11 cellular contexts compared by ENCODE assay signal in genomic region chr21:36149788-36150187, GRCh38. TPM values are rescaled to one million over a fixed set of nuclear protein-coding genes. Genes with fewer than 3 reads are reported as not detected.
A peak's percentile ranks its signal among the peaks of the same experiment; 100 is the strongest.
DNase-seq lines count a peak whose midpoint lies in the region; ATAC-seq, FAIRE-seq and TF ChIP-seq lines count a peak whose summit lies in the region.
"Had no signal": no experiment of that assay in that cellular context is flagged by ENCODE, and none has a peak within 500 bp of the region (broad histone marks: within the 10 kb centered on the region; RNA-seq: fewer than 3 reads in every experiment).

No MANE protein-coding gene starts in this region.

- intact Hi-C loops in activated CD8-positive, alpha-beta T cell treated with anti-CD3 and anti-CD28 coated beads for 36 hours (cut with micrococcal nuclease): loop anchor here (5.0 kb wide), 1 partner anchor 178 kb away; no protein-coding TSS in a partner anchor
- intact Hi-C loops in HepG2 (cut with micrococcal nuclease; ENCODE audit: unreplicated experiment): no loop called here
- intact Hi-C loops in stomach (cut with DNase I; ENCODE audit: low total_unique reads): loop anchor here (10.0 kb wide), 2 partner anchors 55 to 185 kb away; no protein-coding TSS in a partner anchor

- 0% methylated on average over 1 of the region's 4 CpGs for WGBS in HepG2 (ENCODE audit: low lambda C conversion rate)
- WGBS in stomach, 5 donors: 87 to 93% (median 89%) methylated on average over 4 of the region's 4 CpGs

- H3K27ac ChIP-seq in HepG2 (ENCODE audit: extremely low read length, insufficient read depth, low read length) (peak overlapping the region; percentile 45), stomach (peak overlapping the region in 3 of 5 donors; percentile 57 to 74 (median 62)), SJCRH30 (no peak overlapping the region)

- ATAC-seq in activated CD8-positive, alpha-beta T cell treated with anti-CD3 and anti-CD28 coated beads for 36 hours: no peak
- peak; percentile 48 for ATAC-seq in HepG2
- no peak for ATAC-seq in GM21619 (IDR thresholded peaks at IDR 0.05; ENCODE audit: unreplicated experiment)

- H3K4me1 ChIP-seq in HepG2 (ENCODE audit: insufficient read depth, low read length): peaks cover 19% of the 10 kb centered on the region
- peaks cover 10 to 23% (median 13%) of the 10 kb centered on the region in 4 donors for H3K4me1 ChIP-seq in stomach
- peaks cover 8% of the 10 kb centered on the region for H3K4me1 ChIP-seq in SJCRH30

- FAIRE-seq in HepG2 (lab: Jason Lieb, UNC): no peak

- H3K4me3 Mint-ChIP-seq in activated T-cell treated with anti-CD3 and anti-CD28 coated beads, Interleukin-2, amount 50 U/mL, for 24 hours: no peak overlapping the region
- H3K4me3 Mint-ChIP-seq in activated CD8-positive, alpha-beta T cell treated with anti-CD3 and anti-CD28 coated beads for 36 hours: no peak overlapping the region

- TF ChIP-seq POLR2A in HepG2 (IDR thresholded peaks at IDR 0.05; ENCODE audit: insufficient read depth in 1 of 2, low read depth in 2 of 2, low read length in 2 of 2) (no peak), stomach (IDR thresholded peaks at IDR 0.05) (no peak)

- DNase-seq in activated T-cell treated with anti-CD3 and anti-CD28 coated beads, Interleukin-2, amount 50 U/mL, for 24 hours: no peak
- DNase-seq in activated T-cell treated with anti-CD3 and anti-CD28 coated beads for 4 hours: no peak
- DNase-seq in activated CD8-positive, alpha-beta T cell treated with anti-CD3 and anti-CD28 coated beads for 36 hours: no peak
- DNase-seq in HepG2 (ENCODE audit: low spot score): no peak
- no peak for DNase-seq in stomach
- DNase-seq in activated CD4-positive, CD25-positive, alpha-beta regulatory T cell treated with anti-CD3 and anti-CD28 coated beads, Interleukin-2, amount 50 U/mL, for 72 hours: no peak
- no peak for DNase-seq in SJCRH30
- DNase-seq: cortex of kidney had no signal

- in situ Hi-C loops in HepG2 (cut with HindIII; ENCODE audit: extremely low pct_ligation_motif_present, low pct_unique_long_range_greater_than_20kb): loop anchor here (5.0 kb wide), 1 partner anchor 183 kb away; no protein-coding TSS in a partner anchor

- TF ChIP-seq EP300 in HepG2 (IDR thresholded peaks at IDR 0.05; ENCODE audit: low read depth in 2 of 2, low read length in 2 of 2) (no peak), HepG2 (CRISPR knock-in tag; IDR thresholded peaks at IDR 0.05; ENCODE audit: borderline replicate concordance) (no peak), stomach (IDR thresholded peaks at IDR 0.05) (no peak)

- H3K27me3 ChIP-seq in HepG2 (ENCODE audit: control insufficient read depth in 1 of 2, insufficient read depth in 2 of 2, low read length in 2 of 2) (no peaks in the 10 kb centered on the region), stomach (no peaks in the 10 kb centered on the region), SJCRH30 (no peaks in the 10 kb centered on the region)

- H3K4me3 ChIP-seq in HepG2 (replicated peaks in 1 of 3; ENCODE audit: insufficient read depth in 1 of 3, low read depth in 2 of 3, low read length in 3 of 3) (no peak overlapping the region), stomach (no peak overlapping the region), SJCRH30 (no peak overlapping the region)

- no peaks in the 10 kb centered on the region for H3K79me2 ChIP-seq in HepG2 (ENCODE audit: insufficient read depth, low read length)

- CTCF ChIA-PET in activated CD8-positive, alpha-beta T cell treated with anti-CD3 and anti-CD28 coated beads for 36 hours (lab: Charles Lee): interaction anchor here (1.0 to 5.4 kb wide), 4 partner anchors 9 to 59 kb away, joined by 3 to 54 read pairs (median 6); no protein-coding TSS in a partner anchor
- CTCF ChIA-PET in HepG2 (lab: Yijun Ruan, JAX; ENCODE audit: low intra/inter-chr PET ratio, low total read pairs): interaction anchor here (1.3 kb wide), 1 partner anchor 60 kb away, joined by 4 read pairs; no protein-coding TSS in a partner anchor

- H3K9me3 Mint-ChIP-seq in activated T-cell treated with anti-CD3 and anti-CD28 coated beads, Interleukin-2, amount 50 U/mL, for 24 hours: no peaks in the 10 kb centered on the region
- no peaks in the 10 kb centered on the region for H3K9me3 Mint-ChIP-seq in activated CD8-positive, alpha-beta T cell treated with anti-CD3 and anti-CD28 coated beads for 36 hours

- peak overlapping the region; percentile 53 for H3K4me2 ChIP-seq in HepG2 (ENCODE audit: low read depth, low read length)

- TF ChIP-seq RAD21 in HepG2 (CRISPR knock-in tag; IDR thresholded peaks at IDR 0.05): no peak

- no peaks in the 10 kb centered on the region for H3K36me3 ChIP-seq in HepG2 (replicated peaks in 1 of 2; ENCODE audit: control insufficient read depth in 1 of 2, insufficient read depth in 2 of 2, low read length in 2 of 2)
- peaks cover 0 to 18% (median 8%) of the 10 kb centered on the region in 4 donors for H3K36me3 ChIP-seq in stomach
- H3K36me3 ChIP-seq in SJCRH30: no peaks in the 10 kb centered on the region

- H3K9ac ChIP-seq in HepG2 (ENCODE audit: insufficient read depth, low read depth, low read length): no peak overlapping the region

- no peak overlapping the region for H2AFZ ChIP-seq in HepG2 (ENCODE audit: low read length)

- no peaks in the 10 kb centered on the region for H3K9me3 ChIP-seq in HepG2 (ENCODE audit: low read length)
- no peaks in the 10 kb centered on the region for H3K9me3 ChIP-seq in stomach
- H3K9me3 ChIP-seq in SJCRH30 (replicated peaks): no peaks in the 10 kb centered on the region

- H3K27me3 Mint-ChIP-seq in activated T-cell treated with anti-CD3 and anti-CD28 coated beads, Interleukin-2, amount 50 U/mL, for 24 hours: no peaks in the 10 kb centered on the region
- H3K27me3 Mint-ChIP-seq in activated CD8-positive, alpha-beta T cell treated with anti-CD3 and anti-CD28 coated beads for 36 hours: no peaks in the 10 kb centered on the region

- no TSS peak for BruUV-seq in HepG2 (replicated peaks; lab: Mats Ljungman, UMichigan)

- peak overlapping the region; percentile 84 for H3K27ac Mint-ChIP-seq in activated T-cell treated with anti-CD3 and anti-CD28 coated beads, Interleukin-2, amount 50 U/mL, for 24 hours
- peak overlapping the region; percentile 74 for H3K27ac Mint-ChIP-seq in activated CD8-positive, alpha-beta T cell treated with anti-CD3 and anti-CD28 coated beads for 36 hours

- peaks cover 22% of the 10 kb centered on the region for H3K4me1 Mint-ChIP-seq in activated T-cell treated with anti-CD3 and anti-CD28 coated beads, Interleukin-2, amount 50 U/mL, for 24 hours (ENCODE audit: low read depth)
- peaks cover 24% of the 10 kb centered on the region for H3K4me1 Mint-ChIP-seq in activated CD8-positive, alpha-beta T cell treated with anti-CD3 and anti-CD28 coated beads for 36 hours (ENCODE audit: low read depth)

- H3K36me3 Mint-ChIP-seq in activated T-cell treated with anti-CD3 and anti-CD28 coated beads, Interleukin-2, amount 50 U/mL, for 24 hours (ENCODE audit: low read depth): peaks cover 6% of the 10 kb centered on the region
- peaks cover 5% of the 10 kb centered on the region for H3K36me3 Mint-ChIP-seq in activated CD8-positive, alpha-beta T cell treated with anti-CD3 and anti-CD28 coated beads for 36 hours (ENCODE audit: low read depth)

- POLR2A ChIA-PET in activated CD8-positive, alpha-beta T cell treated with anti-CD3 and anti-CD28 coated beads for 36 hours (lab: Charles Lee): interaction anchor here (1.6 kb wide), 1 partner anchor 14 kb away, joined by 4 read pairs; no protein-coding TSS in a partner anchor
- POLR2A ChIA-PET in HepG2 (lab: Yijun Ruan, JAX): no interaction called here

- no peak for TF ChIP-seq CTCF in activated CD8-positive, alpha-beta T cell treated with anti-CD3 and anti-CD28 coated beads for 36 hours (IDR thresholded peaks at IDR 0.05)
- TF ChIP-seq CTCF in HepG2 (CRISPR knock-in tag; IDR thresholded peaks at IDR 0.05): no peak
- TF ChIP-seq CTCF in stomach (IDR thresholded peaks at IDR 0.05): no peak

- no peaks in the 10 kb centered on the region for H4K20me1 ChIP-seq in HepG2 (ENCODE audit: insufficient read depth, low read length)

RNA-seq across cellular contexts. Expression of gene DOP1B, which starts 6.8 kb away (rescaled TPM):
- total RNA-seq in activated CD8-positive, alpha-beta T cell treated with anti-CD3 and anti-CD28 coated beads for 36 hours: 10 to 100 TPM; 14.3 to 15.2 TPM
- total RNA-seq in HepG2 (2016; rRNA removed; fragmentation: Illumina TruSeq; extraction: Trizol) (2.8 and 3.0 TPM in 2 replicates), stomach (10 to 100 TPM; 33.8 to 63.2 (median 49.2) TPM)
- 2.6 and 3.3 TPM in 2 replicates for total RNA-seq in HepG2 (2016; cell fraction: cytosol; rRNA removed; fragmentation: Illumina TruSeq; extraction: Trizol; ENCODE audit: low read depth)
- 2.4 and 3.0 TPM in 2 replicates for total RNA-seq in HepG2 (2016; cell fraction: insoluble cytoplasmic fraction; rRNA removed; fragmentation: Illumina TruSeq; extraction: Trizol)
- total RNA-seq in HepG2 (2016; cell fraction: membrane; rRNA removed; fragmentation: Illumina TruSeq; extraction: Trizol): 1.3 and 1.6 TPM in 2 replicates
- 2.4 and 2.5 TPM in 2 replicates for total RNA-seq in HepG2 (2016; cell fraction: nucleus; rRNA removed; fragmentation: Illumina TruSeq; extraction: Trizol)
- polyA plus RNA-seq in HepG2 (2011; rRNA removed) (2.3 and 3.2 TPM in 2 replicates), stomach (10 to 100 TPM in 1 of 3 donors, 1 to 10 TPM in 2; 4.1 to 16.5 (median 4.6) TPM)
- 2.0 and 2.3 TPM in 2 replicates for polyA plus RNA-seq in HepG2 (2011; cell fraction: cytosol; rRNA removed)
- polyA plus RNA-seq in HepG2 (2011; cell fraction: nucleus; rRNA removed): 4.2 and 4.4 TPM in 2 replicates
- polyA plus RNA-seq in HepG2 (2012): 3.9 TPM in 2 replicates
- 0.11 and 0.18 TPM in 2 replicates for polyA plus RNA-seq in HepG2 (2016; cell fraction: cytosol; fragmentation: Illumina TruSeq; extraction: Trizol; ENCODE audit: low read depth)
- 1.6 TPM in 2 replicates for polyA plus RNA-seq in HepG2 (2016; cell fraction: insoluble cytoplasmic fraction; fragmentation: Illumina TruSeq; extraction: Trizol; ENCODE audit: low read depth)
- polyA plus RNA-seq in HepG2 (2016; cell fraction: membrane; fragmentation: Illumina TruSeq; extraction: Trizol; ENCODE audit: low read depth): 0.45 and 0.50 TPM in 2 replicates
- 3.0 and 3.5 TPM in 2 replicates for polyA plus RNA-seq in HepG2 (2016; cell fraction: nucleus; fragmentation: Illumina TruSeq; extraction: Trizol; ENCODE audit: insufficient read depth, low read depth)
- 1.9 and 6.3 TPM in 2 replicates for polyA minus RNA-seq in HepG2 (2011; rRNA and poly(A)+ RNA removed; ENCODE audit: low replicate concordance)
- 5.7 and 6.1 TPM in 2 replicates for polyA minus RNA-seq in HepG2 (2011; cell fraction: cytosol; rRNA and poly(A)+ RNA removed)
- 8.0 and 8.5 TPM in 2 replicates for polyA minus RNA-seq in HepG2 (2011; cell fraction: nucleus; rRNA and poly(A)+ RNA removed)
- total RNA-seq in SJCRH30 (2014; rRNA removed; shearing (Covaris generic)): 8.2 and 13.0 TPM in 2 replicates

RNA-seq across cellular contexts. Expression of gene CBR3, which starts 14.9 kb away (rescaled TPM):
- total RNA-seq in activated CD8-positive, alpha-beta T cell treated with anti-CD3 and anti-CD28 coated beads for 36 hours: 10 to 100 TPM; 13.5 to 14.8 TPM
- total RNA-seq in HepG2 (2016; rRNA removed; fragmentation: Illumina TruSeq; extraction: Trizol): not detected in 2 replicates
- not detected in 2 replicates for total RNA-seq in HepG2 (2016; cell fraction: cytosol; rRNA removed; fragmentation: Illumina TruSeq; extraction: Trizol; ENCODE audit: low read depth)
- total RNA-seq in HepG2 (2016; cell fraction: insoluble cytoplasmic fraction; rRNA removed; fragmentation: Illumina TruSeq; extraction: Trizol): not detected in 2 replicates
- total RNA-seq in HepG2 (2016; cell fraction: membrane; rRNA removed; fragmentation: Illumina TruSeq; extraction: Trizol): not detected in 2 replicates
- total RNA-seq in HepG2 (2016; cell fraction: nucleus; rRNA removed; fragmentation: Illumina TruSeq; extraction: Trizol): not detected in 2 replicates
- polyA plus RNA-seq in HepG2 (2011; rRNA removed): not detected in 2 replicates
- not detected in 2 replicates for polyA plus RNA-seq in HepG2 (2011; cell fraction: cytosol; rRNA removed)
- polyA plus RNA-seq in HepG2 (2011; cell fraction: nucleus; rRNA removed): 0.14 TPM in 1 of 2 replicates, not detected in the other
- polyA plus RNA-seq in HepG2 (2012): not detected in 2 replicates
- polyA plus RNA-seq in HepG2 (2016; cell fraction: cytosol; fragmentation: Illumina TruSeq; extraction: Trizol; ENCODE audit: low read depth): not detected in 2 replicates
- polyA plus RNA-seq in HepG2 (2016; cell fraction: insoluble cytoplasmic fraction; fragmentation: Illumina TruSeq; extraction: Trizol; ENCODE audit: low read depth): not detected in 2 replicates
- not detected in 2 replicates for polyA plus RNA-seq in HepG2 (2016; cell fraction: membrane; fragmentation: Illumina TruSeq; extraction: Trizol; ENCODE audit: low read depth)
- not detected in 2 replicates for polyA plus RNA-seq in HepG2 (2016; cell fraction: nucleus; fragmentation: Illumina TruSeq; extraction: Trizol; ENCODE audit: insufficient read depth, low read depth)
- 2.9 TPM in 1 of 2 replicates, not detected in the other for polyA minus RNA-seq in HepG2 (2011; rRNA and poly(A)+ RNA removed; ENCODE audit: low replicate concordance)
- polyA minus RNA-seq in HepG2 (2011; cell fraction: cytosol; rRNA and poly(A)+ RNA removed): not detected in 2 replicates
- not detected in 2 replicates for polyA minus RNA-seq in HepG2 (2011; cell fraction: nucleus; rRNA and poly(A)+ RNA removed)
- 10 to 100 TPM in 1 of 5 donors, 1 to 10 TPM in 2, not detected in 2; 1.1 to 10.7 (median 4.7) TPM for total RNA-seq in stomach
- 10 to 100 TPM in 1 of 3 donors, 1 to 10 TPM in 2; 4.4 to 32.8 (median 6.4) TPM for polyA plus RNA-seq in stomach
- total RNA-seq in SJCRH30 (2014; rRNA removed; shearing (Covaris generic)): 2.2 and 2.4 TPM in 2 replicates
- total RNA-seq: HT-29 had no signal
- polyA plus RNA-seq: neural cell had no signal
